In genomic region chr6:131920656-131921055, GRCh38 we compare ENCODE assay signal across 2 cellular contexts.
TF ChIP-seq lines count a peak whose summit lies in the region.

No MANE protein-coding gene starts in this region.

TF ChIP-seq in WTC11, 78 proteins besides CTCF, POLR2A, EP300 and RAD21:
- TF ChIP-seq, protein P1, sequence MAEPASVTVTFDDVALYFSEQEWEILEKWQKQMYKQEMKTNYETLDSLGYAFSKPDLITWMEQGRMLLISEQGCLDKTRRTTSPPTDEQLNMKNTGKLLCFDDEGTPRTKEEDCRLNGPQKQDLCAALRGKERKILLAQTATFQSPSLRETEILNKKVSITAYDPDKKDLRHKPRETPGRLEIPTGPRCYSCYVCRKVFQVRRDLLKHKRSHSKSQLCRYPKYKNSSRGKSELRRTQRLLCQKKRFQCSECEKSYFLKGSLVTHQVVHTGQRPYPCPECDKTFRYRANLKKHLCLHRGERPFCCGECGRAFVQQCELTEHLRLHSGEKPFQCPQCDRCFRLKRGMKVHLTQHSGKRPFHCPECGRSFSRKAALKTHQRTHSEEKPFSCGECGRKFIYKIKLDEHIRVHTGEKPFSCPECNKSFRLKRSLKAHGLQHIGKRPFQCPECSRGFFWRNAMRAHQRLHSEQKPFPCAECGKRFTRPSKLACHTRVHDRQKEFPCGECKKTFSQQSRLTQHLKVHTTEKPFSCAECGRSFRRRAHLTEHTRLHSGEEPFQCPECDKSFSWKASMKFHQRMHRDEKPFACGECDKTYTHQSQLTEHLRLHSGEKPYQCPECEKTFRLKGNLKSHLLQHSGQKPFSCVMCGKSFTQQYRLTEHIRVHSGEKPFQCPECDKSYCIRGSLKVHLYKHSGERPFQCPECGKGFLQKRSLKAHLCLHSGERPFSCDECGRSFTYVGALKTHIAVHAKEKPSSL (CRISPR knock-in tag; conservative IDR thresholded peaks at IDR 0.05) = peak; percentile 62
- TF ChIP-seq, protein P2, sequence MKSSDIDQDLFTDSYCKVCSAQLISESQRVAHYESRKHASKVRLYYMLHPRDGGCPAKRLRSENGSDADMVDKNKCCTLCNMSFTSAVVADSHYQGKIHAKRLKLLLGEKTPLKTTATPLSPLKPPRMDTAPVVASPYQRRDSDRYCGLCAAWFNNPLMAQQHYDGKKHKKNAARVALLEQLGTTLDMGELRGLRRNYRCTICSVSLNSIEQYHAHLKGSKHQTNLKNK (CRISPR knock-in tag; IDR thresholded peaks at IDR 0.05) = peak; percentile 19; the same call in 1 of the 2 replicates
- no peak for TF ChIP-seq ELF4 (CRISPR knock-in tag; IDR thresholded peaks at IDR 0.05; ENCODE audit: low read depth)
TF ChIP-seq in WTC11: peak in this region for 2.

TF ChIP-seq in H1, 55 proteins besides CTCF, POLR2A, EP300 and RAD21 (continued from another document):
- TF ChIP-seq, protein P3, sequence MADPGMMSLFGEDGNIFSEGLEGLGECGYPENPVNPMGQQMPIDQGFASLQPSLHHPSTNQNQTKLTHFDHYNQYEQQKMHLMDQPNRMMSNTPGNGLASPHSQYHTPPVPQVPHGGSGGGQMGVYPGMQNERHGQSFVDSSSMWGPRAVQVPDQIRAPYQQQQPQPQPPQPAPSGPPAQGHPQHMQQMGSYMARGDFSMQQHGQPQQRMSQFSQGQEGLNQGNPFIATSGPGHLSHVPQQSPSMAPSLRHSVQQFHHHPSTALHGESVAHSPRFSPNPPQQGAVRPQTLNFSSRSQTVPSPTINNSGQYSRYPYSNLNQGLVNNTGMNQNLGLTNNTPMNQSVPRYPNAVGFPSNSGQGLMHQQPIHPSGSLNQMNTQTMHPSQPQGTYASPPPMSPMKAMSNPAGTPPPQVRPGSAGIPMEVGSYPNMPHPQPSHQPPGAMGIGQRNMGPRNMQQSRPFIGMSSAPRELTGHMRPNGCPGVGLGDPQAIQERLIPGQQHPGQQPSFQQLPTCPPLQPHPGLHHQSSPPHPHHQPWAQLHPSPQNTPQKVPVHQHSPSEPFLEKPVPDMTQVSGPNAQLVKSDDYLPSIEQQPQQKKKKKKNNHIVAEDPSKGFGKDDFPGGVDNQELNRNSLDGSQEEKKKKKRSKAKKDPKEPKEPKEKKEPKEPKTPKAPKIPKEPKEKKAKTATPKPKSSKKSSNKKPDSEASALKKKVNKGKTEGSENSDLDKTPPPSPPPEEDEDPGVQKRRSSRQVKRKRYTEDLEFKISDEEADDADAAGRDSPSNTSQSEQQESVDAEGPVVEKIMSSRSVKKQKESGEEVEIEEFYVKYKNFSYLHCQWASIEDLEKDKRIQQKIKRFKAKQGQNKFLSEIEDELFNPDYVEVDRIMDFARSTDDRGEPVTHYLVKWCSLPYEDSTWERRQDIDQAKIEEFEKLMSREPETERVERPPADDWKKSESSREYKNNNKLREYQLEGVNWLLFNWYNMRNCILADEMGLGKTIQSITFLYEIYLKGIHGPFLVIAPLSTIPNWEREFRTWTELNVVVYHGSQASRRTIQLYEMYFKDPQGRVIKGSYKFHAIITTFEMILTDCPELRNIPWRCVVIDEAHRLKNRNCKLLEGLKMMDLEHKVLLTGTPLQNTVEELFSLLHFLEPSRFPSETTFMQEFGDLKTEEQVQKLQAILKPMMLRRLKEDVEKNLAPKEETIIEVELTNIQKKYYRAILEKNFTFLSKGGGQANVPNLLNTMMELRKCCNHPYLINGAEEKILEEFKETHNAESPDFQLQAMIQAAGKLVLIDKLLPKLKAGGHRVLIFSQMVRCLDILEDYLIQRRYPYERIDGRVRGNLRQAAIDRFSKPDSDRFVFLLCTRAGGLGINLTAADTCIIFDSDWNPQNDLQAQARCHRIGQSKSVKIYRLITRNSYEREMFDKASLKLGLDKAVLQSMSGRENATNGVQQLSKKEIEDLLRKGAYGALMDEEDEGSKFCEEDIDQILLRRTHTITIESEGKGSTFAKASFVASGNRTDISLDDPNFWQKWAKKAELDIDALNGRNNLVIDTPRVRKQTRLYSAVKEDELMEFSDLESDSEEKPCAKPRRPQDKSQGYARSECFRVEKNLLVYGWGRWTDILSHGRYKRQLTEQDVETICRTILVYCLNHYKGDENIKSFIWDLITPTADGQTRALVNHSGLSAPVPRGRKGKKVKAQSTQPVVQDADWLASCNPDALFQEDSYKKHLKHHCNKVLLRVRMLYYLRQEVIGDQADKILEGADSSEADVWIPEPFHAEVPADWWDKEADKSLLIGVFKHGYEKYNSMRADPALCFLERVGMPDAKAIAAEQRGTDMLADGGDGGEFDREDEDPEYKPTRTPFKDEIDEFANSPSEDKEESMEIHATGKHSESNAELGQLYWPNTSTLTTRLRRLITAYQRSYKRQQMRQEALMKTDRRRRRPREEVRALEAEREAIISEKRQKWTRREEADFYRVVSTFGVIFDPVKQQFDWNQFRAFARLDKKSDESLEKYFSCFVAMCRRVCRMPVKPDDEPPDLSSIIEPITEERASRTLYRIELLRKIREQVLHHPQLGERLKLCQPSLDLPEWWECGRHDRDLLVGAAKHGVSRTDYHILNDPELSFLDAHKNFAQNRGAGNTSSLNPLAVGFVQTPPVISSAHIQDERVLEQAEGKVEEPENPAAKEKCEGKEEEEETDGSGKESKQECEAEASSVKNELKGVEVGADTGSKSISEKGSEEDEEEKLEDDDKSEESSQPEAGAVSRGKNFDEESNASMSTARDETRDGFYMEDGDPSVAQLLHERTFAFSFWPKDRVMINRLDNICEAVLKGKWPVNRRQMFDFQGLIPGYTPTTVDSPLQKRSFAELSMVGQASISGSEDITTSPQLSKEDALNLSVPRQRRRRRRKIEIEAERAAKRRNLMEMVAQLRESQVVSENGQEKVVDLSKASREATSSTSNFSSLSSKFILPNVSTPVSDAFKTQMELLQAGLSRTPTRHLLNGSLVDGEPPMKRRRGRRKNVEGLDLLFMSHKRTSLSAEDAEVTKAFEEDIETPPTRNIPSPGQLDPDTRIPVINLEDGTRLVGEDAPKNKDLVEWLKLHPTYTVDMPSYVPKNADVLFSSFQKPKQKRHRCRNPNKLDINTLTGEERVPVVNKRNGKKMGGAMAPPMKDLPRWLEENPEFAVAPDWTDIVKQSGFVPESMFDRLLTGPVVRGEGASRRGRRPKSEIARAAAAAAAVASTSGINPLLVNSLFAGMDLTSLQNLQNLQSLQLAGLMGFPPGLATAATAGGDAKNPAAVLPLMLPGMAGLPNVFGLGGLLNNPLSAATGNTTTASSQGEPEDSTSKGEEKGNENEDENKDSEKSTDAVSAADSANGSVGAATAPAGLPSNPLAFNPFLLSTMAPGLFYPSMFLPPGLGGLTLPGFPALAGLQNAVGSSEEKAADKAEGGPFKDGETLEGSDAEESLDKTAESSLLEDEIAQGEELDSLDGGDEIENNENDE (IDR thresholded peaks at IDR 0.05; ENCODE audit: insufficient replicate concordance, low read length) = no peak
